23 cellular contexts compared by ENCODE assay signal in the genomic region with DNA sequence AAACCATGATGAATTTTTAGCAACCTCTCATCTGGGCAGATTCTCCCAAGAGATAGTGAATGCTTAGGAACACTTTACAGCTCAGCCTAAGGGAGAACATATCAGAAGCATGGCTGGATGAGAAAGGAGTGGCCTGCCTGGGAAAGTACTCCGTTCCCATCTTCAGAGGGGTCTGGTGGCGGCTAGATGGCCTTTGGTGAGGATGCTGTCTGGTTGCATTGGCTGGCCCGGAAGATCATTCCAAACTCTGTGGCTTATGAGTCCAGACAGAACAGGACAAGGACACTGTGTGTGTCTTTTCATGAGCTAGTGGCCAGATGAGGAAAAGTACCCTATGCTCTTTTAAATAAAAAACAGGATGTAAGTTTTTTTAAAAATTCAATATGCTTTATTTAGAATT. TPM values are rescaled to one million over a fixed set of nuclear protein-coding genes. Genes with fewer than 3 reads are reported as not detected.
DNase-seq lines count a peak whose midpoint lies in the region; ATAC-seq, FAIRE-seq and TF ChIP-seq lines count a peak whose summit lies in the region.
"Had no signal": no experiment of that assay in that cellular context is flagged by ENCODE, and none has a peak within 500 bp of the region (broad histone marks: within the 10 kb centered on the region; RNA-seq: fewer than 3 reads in every experiment).

No MANE protein-coding gene starts in this region.

- peak overlapping the region; percentile 61 to 73 for H3K27ac ChIP-seq in tibial artery
- H3K27ac ChIP-seq: brain microvascular endothelial cell, KMS-11, neutrophil, right lobe of liver had no signal

- peaks cover 13% of the 10 kb centered on the region for H3K36me3 Mint-ChIP-seq in activated naive CD8-positive, alpha-beta T cell
- peaks cover 9% of the 10 kb centered on the region for H3K36me3 Mint-ChIP-seq in activated naive CD8-positive, alpha-beta T cell treated with anti-CD3 and anti-CD28 coated beads, Interleukin-2, amount 50 U/mL, for 24 hours (ENCODE audit: low read depth)
- H3K36me3 Mint-ChIP-seq in activated T-helper 2 cell treated with anti-CD3 and anti-CD28 coated beads, Interferon-gamma antibody, Interleukin-2, Interleukin-4, amounts not matched to agents 10 μg/mL and 5 μg/mL and 100 μg/mL, durations not matched to agents 14 hours and 24 hours and 36 hours (ENCODE audit: low read depth): peaks cover 46% of the 10 kb centered on the region

- H3K9me3 Mint-ChIP-seq in activated naive CD8-positive, alpha-beta T cell (ENCODE audit: low read depth): no peaks in the 10 kb centered on the region
- no peaks in the 10 kb centered on the region for H3K9me3 Mint-ChIP-seq in activated naive CD8-positive, alpha-beta T cell treated with anti-CD3 and anti-CD28 coated beads, Interleukin-2, amount 50 U/mL, for 24 hours
- no peaks in the 10 kb centered on the region for H3K9me3 Mint-ChIP-seq in activated T-helper 2 cell treated with anti-CD3 and anti-CD28 coated beads, Interferon-gamma antibody, Interleukin-2, Interleukin-4, amounts not matched to agents 10 μg/mL and 5 μg/mL and 100 μg/mL, durations not matched to agents 14 hours and 24 hours and 36 hours
- H3K9me3 Mint-ChIP-seq: activated CD4-positive, alpha-beta memory T cell treated with anti-CD3 and anti-CD28 coated beads for 36 hours; stimulated activated naive CD8-positive, alpha-beta T cell treated with anti-CD3 and anti-CD28 coated beads, Interleukin-15, Interleukin-2, amounts not matched to agents 100 ng/mL and 50 ng/mL, for 24 hours had no signal

- H3K4me3 Mint-ChIP-seq in activated naive CD8-positive, alpha-beta T cell: no peak overlapping the region
- H3K4me3 Mint-ChIP-seq in activated naive CD8-positive, alpha-beta T cell treated with anti-CD3 and anti-CD28 coated beads, Interleukin-2, amount 50 U/mL, for 24 hours: no peak overlapping the region
- no peak overlapping the region for H3K4me3 Mint-ChIP-seq in activated T-helper 2 cell treated with anti-CD3 and anti-CD28 coated beads, Interferon-gamma antibody, Interleukin-2, Interleukin-4, amounts not matched to agents 10 μg/mL and 5 μg/mL and 100 μg/mL, durations not matched to agents 14 hours and 24 hours and 36 hours (ENCODE audit: low read depth)
- H3K4me3 Mint-ChIP-seq: activated CD4-positive, alpha-beta memory T cell treated with anti-CD3 and anti-CD28 coated beads for 36 hours had no signal

- no peaks in the 10 kb centered on the region for H3K27me3 ChIP-seq in tibial artery
- H3K27me3 ChIP-seq: brain microvascular endothelial cell, gastrocnemius medialis, right lobe of liver, uterus had no signal

- no peak for DNase-seq in activated naive CD8-positive, alpha-beta T cell treated with anti-CD3 and anti-CD28 coated beads, Interleukin-2, amount 50 U/mL, for 24 hours
- DNase-seq in activated T-helper 2 cell treated with anti-CD3 and anti-CD28 coated beads, Interferon-gamma antibody, Interleukin-2, Interleukin-4, amounts not matched to agents 10 μg/mL and 5 μg/mL and 100 μg/mL, durations not matched to agents 14 hours and 24 hours and 36 hours (ENCODE audit: low spot score): no peak
- DNase-seq in left ventricle myocardium superior: no peak
- DNase-seq in tibial artery: no peak
- no peak for DNase-seq in A172 (ENCODE audit: low spot score)
- DNase-seq in NCI-H2171 treated with DMSO at 0.1 percent for 48 hours (lab: John Stamatoyannopoulos, UW): no peak
- DNase-seq in HTR-8/SVneo (ENCODE audit: insufficient read length, low spot score): no peak
- DNase-seq: activated effector memory CD4-positive, alpha-beta T cell treated with anti-CD3 and anti-CD28 coated beads, Interleukin-2, amount 50 U/mL, for 16 hours; brain microvascular endothelial cell; Caco-2; dermis blood vessel endothelial cell; erythroblast; gastrocnemius medialis; left colon; NCI-H1092; NCI-H510A treated with DMSO at 0.1 percent for 48 hours; right lobe of liver; uterus had no signal

- ATAC-seq in activated naive CD8-positive, alpha-beta T cell treated with anti-CD3 and anti-CD28 coated beads, Interleukin-2, amount 50 U/mL, for 24 hours: no peak
- ATAC-seq in left ventricle myocardium superior: peak; percentile 54

- no peaks in the 10 kb centered on the region for H3K9me3 ChIP-seq in tibial artery
- H3K9me3 ChIP-seq: Caco-2, gastrocnemius medialis, neutrophil, right lobe of liver, uterus had no signal

- intact Hi-C loops in activated T-helper 2 cell treated with anti-CD3 and anti-CD28 coated beads, Interferon-gamma antibody, Interleukin-2, Interleukin-4, amounts not matched to agents 10 μg/mL and 5 μg/mL and 100 μg/mL, durations not matched to agents 14 hours and 24 hours and 36 hours (cut with micrococcal nuclease): loop anchor here (1.0 kb wide), 1 partner anchor 15 kb away; no protein-coding TSS in a partner anchor
- intact Hi-C loops in left ventricle myocardium superior (cut with micrococcal nuclease) (no loop called here), tibial artery (cut with DNase I; ENCODE audit: low total_unique reads) (no loop called here)

- H3K27me3 Mint-ChIP-seq in activated naive CD8-positive, alpha-beta T cell: no peaks in the 10 kb centered on the region
- H3K27me3 Mint-ChIP-seq in activated naive CD8-positive, alpha-beta T cell treated with anti-CD3 and anti-CD28 coated beads, Interleukin-2, amount 50 U/mL, for 24 hours: no peaks in the 10 kb centered on the region
- no peaks in the 10 kb centered on the region for H3K27me3 Mint-ChIP-seq in activated T-helper 2 cell treated with anti-CD3 and anti-CD28 coated beads, Interferon-gamma antibody, Interleukin-2, Interleukin-4, amounts not matched to agents 10 μg/mL and 5 μg/mL and 100 μg/mL, durations not matched to agents 14 hours and 24 hours and 36 hours (ENCODE audit: low read depth)
- H3K27me3 Mint-ChIP-seq: activated CD4-positive, alpha-beta memory T cell treated with anti-CD3 and anti-CD28 coated beads for 36 hours; stimulated activated naive CD8-positive, alpha-beta T cell treated with anti-CD3 and anti-CD28 coated beads, Interleukin-15, Interleukin-2, amounts not matched to agents 100 ng/mL and 50 ng/mL, for 24 hours had no signal

- peaks cover 73% of the 10 kb centered on the region for H3K4me1 Mint-ChIP-seq in activated naive CD8-positive, alpha-beta T cell (ENCODE audit: low read depth)
- peaks cover 48% of the 10 kb centered on the region for H3K4me1 Mint-ChIP-seq in activated naive CD8-positive, alpha-beta T cell treated with anti-CD3 and anti-CD28 coated beads, Interleukin-2, amount 50 U/mL, for 24 hours
- H3K4me1 Mint-ChIP-seq in activated T-helper 2 cell treated with anti-CD3 and anti-CD28 coated beads, Interferon-gamma antibody, Interleukin-2, Interleukin-4, amounts not matched to agents 10 μg/mL and 5 μg/mL and 100 μg/mL, durations not matched to agents 14 hours and 24 hours and 36 hours (ENCODE audit: low read depth): peaks cover 58% of the 10 kb centered on the region

- peak overlapping the region; percentile 89 for H3K27ac Mint-ChIP-seq in activated naive CD8-positive, alpha-beta T cell
- H3K27ac Mint-ChIP-seq in activated naive CD8-positive, alpha-beta T cell treated with anti-CD3 and anti-CD28 coated beads, Interleukin-2, amount 50 U/mL, for 24 hours: no peak overlapping the region
- peak overlapping the region; percentile 16 for H3K27ac Mint-ChIP-seq in activated T-helper 2 cell treated with anti-CD3 and anti-CD28 coated beads, Interferon-gamma antibody, Interleukin-2, Interleukin-4, amounts not matched to agents 10 μg/mL and 5 μg/mL and 100 μg/mL, durations not matched to agents 14 hours and 24 hours and 36 hours

- H3K4me1 ChIP-seq in tibial artery: peaks cover 0 to 78% (median 33%) of the 10 kb centered on the region in 4 donors
- H3K4me1 ChIP-seq: Caco-2, uterus had no signal

- H3K4me3 ChIP-seq in tibial artery: no peak overlapping the region
- H3K4me3 ChIP-seq: gastrocnemius medialis, right lobe of liver, uterus had no signal

- no peak for TF ChIP-seq CTCF in tibial artery (IDR thresholded peaks at IDR 0.05)

- no peak for FAIRE-seq in HTR-8/SVneo (lab: Jason Lieb, UNC)

- H3K36me3 ChIP-seq in tibial artery: no peaks in the 10 kb centered on the region
- H3K36me3 ChIP-seq: brain microvascular endothelial cell, gastrocnemius medialis, neutrophil, right lobe of liver, uterus had no signal

RNA-seq across cellular contexts. Expression of a gene that starts 51.2 kb away (rescaled TPM):
- 59.7 and 61.8 TPM in 2 replicates for total RNA-seq in activated T-helper 2 cell treated with anti-CD3 and anti-CD28 coated beads, Interferon-gamma antibody, Interleukin-2, Interleukin-4, amounts not matched to agents 10 μg/mL and 5 μg/mL and 100 μg/mL, durations not matched to agents 14 hours and 24 hours and 36 hours
- total RNA-seq in left ventricle myocardium superior: 29.8 TPM
- 10.3 and 14.0 TPM in 2 replicates for total RNA-seq in A172 (2014; rRNA removed; shearing (Covaris generic))
